1 cellular context compared by ENCODE assay signal in the genomic region with DNA sequence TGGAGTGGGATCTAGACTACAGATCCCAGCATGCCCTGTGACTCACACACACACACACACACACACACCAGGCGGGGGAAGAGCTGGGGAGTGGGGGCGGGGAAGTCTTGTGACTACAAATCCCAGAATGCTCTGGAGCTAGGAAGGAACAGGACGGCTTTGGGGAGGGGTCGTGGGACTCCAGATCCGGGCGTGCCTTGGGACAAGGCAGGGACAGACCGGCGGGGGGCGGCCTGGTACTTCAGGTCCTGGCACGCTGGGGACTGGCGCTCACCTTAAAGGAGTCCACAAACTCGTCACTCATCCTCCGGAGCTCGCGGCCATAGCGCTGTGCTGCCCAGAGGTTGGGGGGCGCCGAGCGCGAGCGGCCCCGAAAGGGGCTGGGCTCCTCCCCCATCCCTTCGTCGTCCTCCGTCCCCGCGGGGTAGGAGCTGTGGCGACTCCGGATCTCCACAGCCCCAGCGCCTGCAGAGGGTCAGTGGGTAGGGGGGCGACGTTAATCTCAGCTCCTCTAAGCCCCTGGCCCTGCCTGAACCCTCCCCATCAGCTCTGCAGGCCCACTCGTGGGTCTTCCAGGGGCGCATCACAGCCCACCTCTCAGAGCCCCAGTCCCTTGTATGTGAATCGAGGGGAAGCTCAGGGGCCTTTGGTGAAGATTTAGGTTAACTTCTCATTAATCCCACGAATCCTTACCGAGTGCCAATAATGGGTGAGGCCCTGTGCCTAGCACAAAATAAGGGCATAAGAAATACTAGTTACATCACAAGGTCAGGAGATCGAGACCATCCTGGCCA.
TF ChIP-seq lines count a peak whose summit lies in the region.

No MANE protein-coding gene starts in this region.

TF ChIP-seq in WTC11, 78 proteins besides CTCF, POLR2A, EP300 and RAD21 (continued from another document):
- TF ChIP-seq, protein P1, sequence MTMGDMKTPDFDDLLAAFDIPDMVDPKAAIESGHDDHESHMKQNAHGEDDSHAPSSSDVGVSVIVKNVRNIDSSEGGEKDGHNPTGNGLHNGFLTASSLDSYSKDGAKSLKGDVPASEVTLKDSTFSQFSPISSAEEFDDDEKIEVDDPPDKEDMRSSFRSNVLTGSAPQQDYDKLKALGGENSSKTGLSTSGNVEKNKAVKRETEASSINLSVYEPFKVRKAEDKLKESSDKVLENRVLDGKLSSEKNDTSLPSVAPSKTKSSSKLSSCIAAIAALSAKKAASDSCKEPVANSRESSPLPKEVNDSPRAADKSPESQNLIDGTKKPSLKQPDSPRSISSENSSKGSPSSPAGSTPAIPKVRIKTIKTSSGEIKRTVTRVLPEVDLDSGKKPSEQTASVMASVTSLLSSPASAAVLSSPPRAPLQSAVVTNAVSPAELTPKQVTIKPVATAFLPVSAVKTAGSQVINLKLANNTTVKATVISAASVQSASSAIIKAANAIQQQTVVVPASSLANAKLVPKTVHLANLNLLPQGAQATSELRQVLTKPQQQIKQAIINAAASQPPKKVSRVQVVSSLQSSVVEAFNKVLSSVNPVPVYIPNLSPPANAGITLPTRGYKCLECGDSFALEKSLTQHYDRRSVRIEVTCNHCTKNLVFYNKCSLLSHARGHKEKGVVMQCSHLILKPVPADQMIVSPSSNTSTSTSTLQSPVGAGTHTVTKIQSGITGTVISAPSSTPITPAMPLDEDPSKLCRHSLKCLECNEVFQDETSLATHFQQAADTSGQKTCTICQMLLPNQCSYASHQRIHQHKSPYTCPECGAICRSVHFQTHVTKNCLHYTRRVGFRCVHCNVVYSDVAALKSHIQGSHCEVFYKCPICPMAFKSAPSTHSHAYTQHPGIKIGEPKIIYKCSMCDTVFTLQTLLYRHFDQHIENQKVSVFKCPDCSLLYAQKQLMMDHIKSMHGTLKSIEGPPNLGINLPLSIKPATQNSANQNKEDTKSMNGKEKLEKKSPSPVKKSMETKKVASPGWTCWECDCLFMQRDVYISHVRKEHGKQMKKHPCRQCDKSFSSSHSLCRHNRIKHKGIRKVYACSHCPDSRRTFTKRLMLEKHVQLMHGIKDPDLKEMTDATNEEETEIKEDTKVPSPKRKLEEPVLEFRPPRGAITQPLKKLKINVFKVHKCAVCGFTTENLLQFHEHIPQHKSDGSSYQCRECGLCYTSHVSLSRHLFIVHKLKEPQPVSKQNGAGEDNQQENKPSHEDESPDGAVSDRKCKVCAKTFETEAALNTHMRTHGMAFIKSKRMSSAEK (CRISPR knock-in tag; IDR thresholded peaks at IDR 0.05; ENCODE audit: borderline replicate concordance) = no peak
- TF ChIP-seq MLX (CRISPR knock-in tag; IDR thresholded peaks at IDR 0.05) (no peak), FOXK1 (CRISPR knock-in tag; IDR thresholded peaks at IDR 0.05) (peak; percentile 51; the same call in 1 of the 2 replicates), SMAD3 (CRISPR knock-in tag; IDR thresholded peaks at IDR 0.05; ENCODE audit: borderline replicate concordance) (no peak), ZNF425 (CRISPR knock-in tag; conservative IDR thresholded peaks at IDR 0.05) (no peak), NFYB (CRISPR knock-in tag; conservative IDR thresholded peaks at IDR 0.05; ENCODE audit: low read depth) (no peak)
TF ChIP-seq in WTC11: peak in this region for 7.
